Comparison of ENCODE assay signal across 1 cellular context in the genomic region with DNA sequence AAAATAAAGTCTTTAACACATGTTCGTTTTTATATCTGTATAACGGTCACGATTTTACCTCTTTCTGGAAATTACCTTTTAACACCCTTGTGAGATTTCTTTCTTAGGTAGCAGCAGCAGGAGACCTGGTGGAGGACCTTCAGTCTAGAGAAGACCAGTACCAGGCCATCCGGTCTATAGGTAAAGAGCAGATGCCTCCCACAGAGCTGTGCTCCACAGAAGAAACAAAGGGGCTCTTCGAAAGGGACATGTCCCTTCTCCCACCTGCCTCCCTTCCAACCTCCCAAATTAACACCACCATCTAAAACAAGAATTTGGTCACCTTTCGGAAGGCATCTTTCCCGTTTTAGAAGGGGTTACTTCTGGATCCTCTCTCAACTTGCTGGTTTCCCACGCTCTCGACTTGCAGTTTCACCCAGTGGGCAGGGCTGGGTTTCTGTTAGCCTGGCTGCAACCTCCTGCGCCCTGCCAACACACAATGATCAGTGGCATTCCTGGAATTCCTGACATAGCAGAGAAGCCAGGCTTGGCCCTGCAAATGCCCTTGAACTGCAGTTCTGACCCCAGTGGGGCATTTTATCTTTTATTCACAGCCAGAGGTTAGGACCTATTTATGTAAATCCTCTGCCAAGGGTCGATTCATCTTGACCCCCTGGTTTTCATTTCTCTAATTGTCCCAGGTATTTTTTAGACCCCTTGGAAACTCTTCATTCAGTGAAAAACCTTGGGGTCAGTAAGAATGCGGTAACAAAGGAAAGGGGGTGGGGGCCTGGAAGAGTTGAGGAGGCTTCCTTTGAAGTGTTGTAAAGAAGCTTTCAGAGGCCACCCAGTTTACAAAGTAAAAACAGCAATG.
TF ChIP-seq lines count a peak whose summit lies in the region.

No MANE protein-coding gene starts in this region.

TF ChIP-seq in HCT116, 20 proteins besides CTCF, POLR2A, EP300 and RAD21 (continued from another document):
- TF ChIP-seq, protein P1, sequence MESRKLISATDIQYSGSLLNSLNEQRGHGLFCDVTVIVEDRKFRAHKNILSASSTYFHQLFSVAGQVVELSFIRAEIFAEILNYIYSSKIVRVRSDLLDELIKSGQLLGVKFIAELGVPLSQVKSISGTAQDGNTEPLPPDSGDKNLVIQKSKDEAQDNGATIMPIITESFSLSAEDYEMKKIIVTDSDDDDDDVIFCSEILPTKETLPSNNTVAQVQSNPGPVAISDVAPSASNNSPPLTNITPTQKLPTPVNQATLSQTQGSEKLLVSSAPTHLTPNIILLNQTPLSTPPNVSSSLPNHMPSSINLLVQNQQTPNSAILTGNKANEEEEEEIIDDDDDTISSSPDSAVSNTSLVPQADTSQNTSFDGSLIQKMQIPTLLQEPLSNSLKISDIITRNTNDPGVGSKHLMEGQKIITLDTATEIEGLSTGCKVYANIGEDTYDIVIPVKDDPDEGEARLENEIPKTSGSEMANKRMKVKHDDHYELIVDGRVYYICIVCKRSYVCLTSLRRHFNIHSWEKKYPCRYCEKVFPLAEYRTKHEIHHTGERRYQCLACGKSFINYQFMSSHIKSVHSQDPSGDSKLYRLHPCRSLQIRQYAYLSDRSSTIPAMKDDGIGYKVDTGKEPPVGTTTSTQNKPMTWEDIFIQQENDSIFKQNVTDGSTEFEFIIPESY (IDR thresholded peaks at IDR 0.05; ENCODE audit: extremely low read depth, insufficient replicate concordance, low read length), result no peak
- TF ChIP-seq SIN3A (IDR thresholded peaks at IDR 0.05; ENCODE audit: low read depth), result no peak
- TF ChIP-seq JUND (IDR thresholded peaks at IDR 0.05), result no peak
- no peak for TF ChIP-seq EZH2 (IDR thresholded peaks at IDR 0.05)
- TF ChIP-seq POLR2AphosphoS5 (IDR thresholded peaks at IDR 0.05; ENCODE audit: low read depth, low read length), result peak; percentile 57
- TF ChIP-seq, protein P2, sequence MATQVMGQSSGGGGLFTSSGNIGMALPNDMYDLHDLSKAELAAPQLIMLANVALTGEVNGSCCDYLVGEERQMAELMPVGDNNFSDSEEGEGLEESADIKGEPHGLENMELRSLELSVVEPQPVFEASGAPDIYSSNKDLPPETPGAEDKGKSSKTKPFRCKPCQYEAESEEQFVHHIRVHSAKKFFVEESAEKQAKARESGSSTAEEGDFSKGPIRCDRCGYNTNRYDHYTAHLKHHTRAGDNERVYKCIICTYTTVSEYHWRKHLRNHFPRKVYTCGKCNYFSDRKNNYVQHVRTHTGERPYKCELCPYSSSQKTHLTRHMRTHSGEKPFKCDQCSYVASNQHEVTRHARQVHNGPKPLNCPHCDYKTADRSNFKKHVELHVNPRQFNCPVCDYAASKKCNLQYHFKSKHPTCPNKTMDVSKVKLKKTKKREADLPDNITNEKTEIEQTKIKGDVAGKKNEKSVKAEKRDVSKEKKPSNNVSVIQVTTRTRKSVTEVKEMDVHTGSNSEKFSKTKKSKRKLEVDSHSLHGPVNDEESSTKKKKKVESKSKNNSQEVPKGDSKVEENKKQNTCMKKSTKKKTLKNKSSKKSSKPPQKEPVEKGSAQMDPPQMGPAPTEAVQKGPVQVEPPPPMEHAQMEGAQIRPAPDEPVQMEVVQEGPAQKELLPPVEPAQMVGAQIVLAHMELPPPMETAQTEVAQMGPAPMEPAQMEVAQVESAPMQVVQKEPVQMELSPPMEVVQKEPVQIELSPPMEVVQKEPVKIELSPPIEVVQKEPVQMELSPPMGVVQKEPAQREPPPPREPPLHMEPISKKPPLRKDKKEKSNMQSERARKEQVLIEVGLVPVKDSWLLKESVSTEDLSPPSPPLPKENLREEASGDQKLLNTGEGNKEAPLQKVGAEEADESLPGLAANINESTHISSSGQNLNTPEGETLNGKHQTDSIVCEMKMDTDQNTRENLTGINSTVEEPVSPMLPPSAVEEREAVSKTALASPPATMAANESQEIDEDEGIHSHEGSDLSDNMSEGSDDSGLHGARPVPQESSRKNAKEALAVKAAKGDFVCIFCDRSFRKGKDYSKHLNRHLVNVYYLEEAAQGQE (IDR thresholded peaks at IDR 0.05; ENCODE audit: low read depth), result no peak
- TF ChIP-seq CBX3 (IDR thresholded peaks at IDR 0.05; ENCODE audit: low read depth), result no peak
- TF ChIP-seq EZH2phosphoT487 (IDR thresholded peaks at IDR 0.05; ENCODE audit: borderline replicate concordance), result no peak
- TF ChIP-seq FOSL1 (IDR thresholded peaks at IDR 0.05; ENCODE audit: low read depth), result no peak
TF ChIP-seq in HCT116: peak in this region for 2.
